Comparison of ENCODE assay signal across 10 cellular contexts in the genomic region with DNA sequence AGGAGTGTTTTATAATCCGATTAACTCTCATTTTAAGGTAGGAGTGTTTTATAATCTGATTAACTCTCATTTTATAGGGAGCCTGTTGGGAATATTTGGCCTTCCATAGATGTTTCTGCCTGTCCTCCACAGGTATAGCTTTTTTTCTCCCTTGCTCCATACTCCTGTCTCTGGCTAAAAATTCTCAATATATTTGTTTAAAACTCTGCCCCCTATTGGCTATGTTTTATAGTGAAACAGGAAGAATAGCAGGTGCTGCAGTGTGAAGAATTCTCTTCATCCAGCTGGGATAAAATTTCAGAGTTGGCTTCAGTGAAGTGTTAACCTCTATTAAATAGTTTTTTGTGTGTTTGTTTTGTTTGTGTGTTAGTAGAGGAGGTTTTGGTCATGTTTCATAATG.
DNase-seq lines count a peak whose midpoint lies in the region; ATAC-seq, FAIRE-seq and TF ChIP-seq lines count a peak whose summit lies in the region.
"Had no signal": no experiment of that assay in that cellular context is flagged by ENCODE, and none has a peak within 500 bp of the region (broad histone marks: within the 10 kb centered on the region; RNA-seq: fewer than 3 reads in every experiment).

No MANE protein-coding gene starts in this region.

- H3K4me3 ChIP-seq in GM06990 (replicated peaks; ENCODE audit: low read depth, low read length) (no peak overlapping the region), GM23248 (no peak overlapping the region), keratinocyte (ENCODE audit: control insufficient read depth in 2 of 3, extremely low read depth in 1 of 3, insufficient read depth in 2 of 3, low read depth in 1 of 3, low read length in 3 of 3) (no peak overlapping the region)

- H2AFZ ChIP-seq in GM23248 (no peak overlapping the region), keratinocyte (ENCODE audit: control insufficient read depth, low read length) (no peak overlapping the region)

- FAIRE-seq in keratinocyte (lab: Jason Lieb, UNC): no peak

- no peaks in the 10 kb centered on the region for H3K9me3 ChIP-seq in GM23248 (ENCODE audit: low read depth)
- H3K9me3 ChIP-seq in keratinocyte (ENCODE audit: control insufficient read depth, low read depth, low read length): no peaks in the 10 kb centered on the region

- H3K27me3 ChIP-seq in GM06990 (replicated peaks; ENCODE audit: control insufficient read depth, insufficient read depth, low read length): no peaks in the 10 kb centered on the region
- H3K27me3 ChIP-seq in GM23248 (replicated peaks; ENCODE audit: insufficient read depth): no peaks in the 10 kb centered on the region
- no peaks in the 10 kb centered on the region for H3K27me3 ChIP-seq in keratinocyte (ENCODE audit: control insufficient read depth, extremely low read depth, insufficient read depth, low read length)

- dilution Hi-C loops in keratinocyte (cut with MboI; ENCODE audit: extremely low pct_ligation_motif_present, low sequenced_read_pairs): no loop called here

- no peaks in the 10 kb centered on the region for H4K20me1 ChIP-seq in GM23248 (ENCODE audit: insufficient read depth)
- no peaks in the 10 kb centered on the region for H4K20me1 ChIP-seq in keratinocyte (ENCODE audit: control insufficient read depth, extremely low read depth, insufficient read depth, low read length)

- H3K4me1 ChIP-seq in GM23248 (ENCODE audit: insufficient read depth): no peaks in the 10 kb centered on the region
- H3K4me1 ChIP-seq in keratinocyte (ENCODE audit: control insufficient read depth, extremely low read depth, insufficient read depth, low read length): no peaks in the 10 kb centered on the region

- no peaks in the 10 kb centered on the region for H3K36me3 ChIP-seq in GM06990 (ENCODE audit: control insufficient read depth, insufficient read depth, low read length)
- H3K36me3 ChIP-seq in GM23248 (ENCODE audit: low read depth): no peaks in the 10 kb centered on the region
- no peaks in the 10 kb centered on the region for H3K36me3 ChIP-seq in keratinocyte (ENCODE audit: control insufficient read depth in 2 of 2, extremely low read depth in 1 of 2, insufficient read depth in 2 of 2, low read length in 2 of 2)

- no peaks in the 10 kb centered on the region for H3K9me2 ChIP-seq in GM23248 (ENCODE audit: insufficient read depth)

- H3K27ac ChIP-seq in GM23248 (no peak overlapping the region), keratinocyte (ENCODE audit: control insufficient read depth, insufficient read depth, low read length) (no peak overlapping the region)

- no peak for DNase-seq in GM06990 (ENCODE audit: extremely low read depth, insufficient read length)
- peak; percentile 7 for DNase-seq in GM23248
- DNase-seq in NCI-H69 (lab: John Stamatoyannopoulos, UW): peak; percentile 45
- no peak for DNase-seq in keratinocyte (ENCODE audit: low read depth, low spot score)
- DNase-seq in NCI-H128 (lab: John Stamatoyannopoulos, UW; ENCODE audit: unreplicated experiment): no peak
- no peak for DNase-seq in dermis blood vessel endothelial cell
- DNase-seq: activated gamma-delta T cell treated with Interleukin-2 at 50 U/mL for 16 hours, IMR-90 had no signal

- TF ChIP-seq CTCF in GM06990 (IDR thresholded peaks at IDR 0.05; ENCODE audit: insufficient read depth, low read length, poor library complexity, severe bottlenecking) (peak; percentile 24), keratinocyte (optimal IDR thresholded peaks at IDR 0.05 in 1 of 3, IDR thresholded peaks at IDR 0.05 in 1 of 3, conservative IDR thresholded peaks at IDR 0.05 in 1 of 3; ENCODE audit: extremely low read depth in 1 of 3, insufficient read depth in 2 of 3, low read length in 3 of 3) (peak in 2 of 3 experiments; percentile 16 to 25)

- H3K9ac ChIP-seq in GM23248: no peak overlapping the region
- H3K9ac ChIP-seq in keratinocyte (ENCODE audit: control insufficient read depth, extremely low read depth, insufficient read depth, low read length): no peak overlapping the region

- WGBS in GM23248 (ENCODE audit: low coverage in 1 of 2, low lambda C conversion rate in 2 of 2, missing lambda C conversion rate in 2 of 2), 2 experiments: 25 to 36% methylated on average over 1 of the region's 1 CpG

- in situ Hi-C loops in GM23248 (cut with MboI): no loop called here

- H3K79me2 ChIP-seq in GM23248 (ENCODE audit: insufficient read depth) (no peaks in the 10 kb centered on the region), keratinocyte (ENCODE audit: control insufficient read depth, insufficient read depth, low read length) (no peaks in the 10 kb centered on the region)

- H3K9me1 ChIP-seq in keratinocyte (ENCODE audit: control insufficient read depth, extremely low read depth, insufficient read depth, low read length): no peaks in the 10 kb centered on the region

- ATAC-seq in GM18498 (IDR thresholded peaks at IDR 0.05; ENCODE audit: unreplicated experiment) (no peak), esophagus mucosa (no peak)

- H3F3A ChIP-seq in GM23248 (ENCODE audit: insufficient read depth): no peaks in the 10 kb centered on the region

- no peak overlapping the region for H3K4me2 ChIP-seq in GM23248 (ENCODE audit: unreplicated experiment)
- H3K4me2 ChIP-seq in keratinocyte (ENCODE audit: control insufficient read depth, extremely low read depth, insufficient read depth, low read depth, low read length): no peak overlapping the region

Comparison
In these comparisons a context has a peak if more than half of its experiments do, and no peak if none do; other contexts are left out.
1. DNase-seq: peak in GM23248 (single experiment) and NCI-H69 (single experiment); none in GM06990 (single experiment), keratinocyte (single experiment), NCI-H128 (single experiment) and dermis blood vessel endothelial cell (single experiment).